In genomic region chr2:194619368-194619767, GRCh38 we compare ENCODE assay signal across 18 cellular contexts.
"Had no signal": no experiment of that assay in that cellular context is flagged by ENCODE, and none has a peak within 500 bp of the region (broad histone marks: within the 10 kb centered on the region; RNA-seq: fewer than 3 reads in every experiment).

No MANE protein-coding gene starts in this region.

- H3K36me3 ChIP-seq: esophagus squamous epithelium, neutrophil, spleen, tibial artery had no signal

- H3K4me2 ChIP-seq: hepatocyte had no signal

- H3K79me2 ChIP-seq: hepatocyte had no signal

- H3K4me1 ChIP-seq: esophagus squamous epithelium, psoas muscle, spleen, tibial artery had no signal

- H3K27ac ChIP-seq: esophagus squamous epithelium, hepatocyte, neutrophil, psoas muscle, spleen, tibial artery had no signal

- H3K4me3 ChIP-seq: esophagus squamous epithelium, hepatocyte, mucosa of descending colon, psoas muscle, spleen, tibial artery had no signal

- H3K27me3 ChIP-seq: esophagus squamous epithelium, hepatocyte, neutrophil, spleen, tibial artery had no signal

- ATAC-seq: effector memory CD8-positive, alpha-beta T cell; left lobe of liver; mucosa of descending colon; naive thymus-derived CD8-positive, alpha-beta T cell; psoas muscle; sciatic nerve; stimulated activated memory B cell treated with anti-CD40 and anti-IgM and Interleukin-4, amounts not matched to agents 10 μg/mL and 1 μg/mL and 100 μg/mL, for 72 hours had no signal

- H2AFZ ChIP-seq: hepatocyte had no signal

- H3K9me3 ChIP-seq: mucosa of descending colon, neutrophil, psoas muscle, spleen, tibial artery had no signal

- DNase-seq: effector memory CD8-positive, alpha-beta T cell; esophagus squamous epithelium; foreskin fibroblast; head of caudate nucleus; mammary epithelial cell; mucosa of descending colon; naive thymus-derived CD8-positive, alpha-beta T cell; psoas muscle; spleen; stimulated activated CD4-positive, alpha-beta T cell treated with anti-CD3 and anti-CD28 coated beads, Interleukin-15, amount 100 ng/mL, for 24 hours; stimulated activated CD4-positive, alpha-beta T cell treated with anti-CD3 and anti-CD28 coated beads, Interleukin-1b, Interleukin-23, amount 100 ng/mL, for 48 hours; stimulated activated CD4-positive, alpha-beta T cell treated with anti-CD3 and anti-CD28 coated beads, Interleukin-4, amount 100 ng/mL, for 24 hours; tibial artery had no signal
